Comparison of ENCODE assay signal across 8 cellular contexts in the genomic region with DNA sequence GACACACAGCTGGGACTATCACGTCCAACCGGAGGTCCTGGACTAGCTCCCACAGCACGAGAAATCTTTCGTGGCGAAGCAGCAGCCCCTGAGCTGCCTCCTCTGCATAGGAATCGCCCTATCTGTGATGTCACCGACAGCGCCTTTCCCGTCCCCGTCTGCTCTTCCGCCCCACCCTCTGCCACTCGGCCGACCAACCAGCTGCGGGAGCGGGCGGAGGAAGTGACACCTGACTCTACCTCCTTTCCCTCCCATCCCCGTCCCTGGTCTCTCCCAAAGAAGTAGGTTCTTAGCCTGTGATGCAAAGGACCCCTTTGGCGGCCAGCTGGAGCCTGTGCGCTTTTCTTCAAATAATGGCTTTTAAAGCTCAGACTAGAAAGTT. TPM values are rescaled to one million over a fixed set of nuclear protein-coding genes. Genes with fewer than 3 reads are reported as not detected.
A peak's percentile ranks its signal among the peaks of the same experiment; 100 is the strongest.
DNase-seq lines count a peak whose midpoint lies in the region; ATAC-seq and TF ChIP-seq lines count a peak whose summit lies in the region.
"Not testable (repeated sequence)": the region's sequence is repeated elsewhere in the genome, so short reads cannot be mapped to it uniquely, and the experiment has no call there.

No MANE protein-coding gene starts in this region.

- H3K9me3 Mint-ChIP-seq in activated T-helper 17 cell treated with anti-CD3 and anti-CD28 coated beads, Interleukin-2, amount 50 U/mL, for 72 hours; mesothelial cell of epicardium; stimulated activated naive B cell treated with anti-CD40 and anti-IgM and Interleukin-4, amounts not matched to agents 10 μg/mL and 1 μg/mL and 100 μg/mL, for 72 hours: not testable (repeated sequence)

- peak; percentile 94 for ATAC-seq in GM18502 (IDR thresholded peaks at IDR 0.05; ENCODE audit: poor library complexity, unreplicated experiment)
- peak; percentile 84 for ATAC-seq in GM21447 (IDR thresholded peaks at IDR 0.05; ENCODE audit: unreplicated experiment)
- peak; percentile 23 for ATAC-seq in HG02885 (IDR thresholded peaks at IDR 0.05; ENCODE audit: poor library complexity, unreplicated experiment)
- ATAC-seq in activated T-helper 17 cell treated with anti-CD3 and anti-CD28 coated beads, Interleukin-2, amount 50 U/mL, for 72 hours (replicated peaks): peak; percentile 90
- peak; percentile 77 to 82 for ATAC-seq in stimulated activated naive B cell treated with anti-CD40 and anti-IgM and Interleukin-4, amounts not matched to agents 10 μg/mL and 1 μg/mL and 100 μg/mL, for 72 hours (replicated peaks)

- not testable (repeated sequence) for H3K27me3 Mint-ChIP-seq in activated T-helper 17 cell treated with anti-CD3 and anti-CD28 coated beads, Interleukin-2, amount 50 U/mL, for 72 hours; mesothelial cell of epicardium (ENCODE audit: low read depth); stimulated activated naive B cell treated with anti-CD40 and anti-IgM and Interleukin-4, amounts not matched to agents 10 μg/mL and 1 μg/mL and 100 μg/mL, for 72 hours

- not testable (repeated sequence) for H3K36me3 Mint-ChIP-seq in activated T-helper 17 cell treated with anti-CD3 and anti-CD28 coated beads, Interleukin-2, amount 50 U/mL, for 72 hours (ENCODE audit: low read depth); mesothelial cell of epicardium; stimulated activated naive B cell treated with anti-CD40 and anti-IgM and Interleukin-4, amounts not matched to agents 10 μg/mL and 1 μg/mL and 100 μg/mL, for 72 hours

- not testable (repeated sequence) for H3K27ac ChIP-seq in HUES6 (ENCODE audit: low read depth, low read length)

- DNase-seq in foreskin fibroblast; mesothelial cell of epicardium (ENCODE audit: low spot score in 2 of 2, unreplicated experiment in 2 of 2); stimulated activated naive B cell treated with anti-CD40 and anti-IgM and Interleukin-4, amounts not matched to agents 10 μg/mL and 1 μg/mL and 100 μg/mL, for 72 hours: not testable (repeated sequence)

- not testable (repeated sequence) for H3K27ac Mint-ChIP-seq in activated T-helper 17 cell treated with anti-CD3 and anti-CD28 coated beads, Interleukin-2, amount 50 U/mL, for 72 hours; mesothelial cell of epicardium; stimulated activated naive B cell treated with anti-CD40 and anti-IgM and Interleukin-4, amounts not matched to agents 10 μg/mL and 1 μg/mL and 100 μg/mL, for 72 hours

- H3K36me3 ChIP-seq in HUES6 (ENCODE audit: control insufficient read depth, insufficient read depth, low read length): not testable (repeated sequence)

- not testable (repeated sequence) for H3K9me3 ChIP-seq in HUES6 (ENCODE audit: control insufficient read depth, insufficient read depth, low read depth, low read length)

- peak overlapping the region; percentile 70 for H3K9ac ChIP-seq in HUES6 (ENCODE audit: low read length)

- H3K27me3 ChIP-seq in HUES6 (ENCODE audit: control insufficient read depth, insufficient read depth, low read length): not testable (repeated sequence)

- H3K4me1 Mint-ChIP-seq in activated T-helper 17 cell treated with anti-CD3 and anti-CD28 coated beads, Interleukin-2, amount 50 U/mL, for 72 hours; mesothelial cell of epicardium; stimulated activated naive B cell treated with anti-CD40 and anti-IgM and Interleukin-4, amounts not matched to agents 10 μg/mL and 1 μg/mL and 100 μg/mL, for 72 hours: not testable (repeated sequence)

- not testable (repeated sequence) for H3K4me1 ChIP-seq in HUES6 (ENCODE audit: control insufficient read depth, insufficient read depth, low read length)

- H3K4me3 Mint-ChIP-seq in activated T-helper 17 cell treated with anti-CD3 and anti-CD28 coated beads, Interleukin-2, amount 50 U/mL, for 72 hours; stimulated activated naive B cell treated with anti-CD40 and anti-IgM and Interleukin-4, amounts not matched to agents 10 μg/mL and 1 μg/mL and 100 μg/mL, for 72 hours: not testable (repeated sequence)
- peak overlapping the region; percentile 47 for H3K4me3 Mint-ChIP-seq in mesothelial cell of epicardium

- not testable (repeated sequence) for H3K4me3 ChIP-seq in HUES6 (ENCODE audit: low read depth, low read length)
- H3K4me3 ChIP-seq in foreskin fibroblast (ENCODE audit: low read depth in 1 of 2, low read length in 2 of 2): peak overlapping the region; percentile 22 to 36

- TF ChIP-seq CTCF in foreskin fibroblast (IDR thresholded peaks at IDR 0.05; ENCODE audit: low read depth, low read length); mesothelial cell of epicardium (IDR thresholded peaks at IDR 0.05; ENCODE audit: unreplicated experiment): not testable (repeated sequence)

RNA-seq across cellular contexts. Expression of a gene that starts 59.7 kb away (rescaled TPM):
- 10 to 100 TPM; 25.0 to 27.9 TPM for total RNA-seq in activated T-helper 17 cell treated with anti-CD3 and anti-CD28 coated beads, Interleukin-2, amount 50 U/mL, for 72 hours
- total RNA-seq in mesothelial cell of epicardium: 43.8 to 45.6 TPM (median 45.3 TPM) in 3 replicates

Comparison
In these comparisons a context has a peak if more than half of its experiments do, and no peak if none do; other contexts are left out.
1. ATAC-seq: peak in every context shown above with its lines; median percentile 94 in GM18502; 90 in activated T-helper 17 cell treated with anti-CD3 and anti-CD28 coated beads, Interleukin-2, amount 50 U/mL, for 72 hours; 84 in GM21447; 80 in stimulated activated naive B cell treated with anti-CD40 and anti-IgM and Interleukin-4, amounts not matched to agents 10 μg/mL and 1 μg/mL and 100 μg/mL, for 72 hours; 23 in HG02885.